ENCODE assay signal across 15 cellular contexts in the genomic region with DNA sequence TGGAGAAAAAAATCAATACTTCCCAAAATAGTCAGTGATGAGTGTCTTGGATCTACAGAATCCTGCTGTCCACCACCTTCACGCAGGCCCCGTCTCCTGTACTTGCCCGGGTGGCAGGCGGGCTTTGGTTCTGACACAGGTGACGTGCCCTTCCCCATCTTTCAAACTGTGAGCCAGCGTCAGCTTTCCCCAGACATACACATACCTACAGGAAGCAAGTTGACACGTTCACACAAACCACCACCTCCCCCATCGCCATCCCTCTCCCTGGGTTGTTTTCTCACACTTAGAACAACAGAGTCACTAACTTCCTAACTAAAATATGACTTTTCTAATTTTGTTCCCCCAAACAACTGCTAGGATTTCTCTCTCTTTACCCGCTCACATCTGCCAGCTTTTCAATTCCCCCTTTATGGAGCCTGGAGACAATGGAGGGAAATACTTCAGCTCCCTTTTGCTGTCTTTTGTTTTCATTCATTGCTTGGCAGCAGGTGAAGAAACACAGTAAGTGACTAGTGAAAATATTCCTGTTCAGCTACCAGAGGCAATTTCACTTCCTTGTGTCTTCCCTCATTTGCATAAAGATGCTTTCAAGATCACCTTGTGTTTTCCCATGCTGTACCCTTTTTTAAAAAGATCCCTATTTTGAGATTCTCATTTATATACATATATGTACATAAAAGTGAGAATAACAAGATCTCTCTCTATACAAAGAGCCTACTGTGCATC.
DNase-seq lines count a peak whose midpoint lies in the region; ATAC-seq and TF ChIP-seq lines count a peak whose summit lies in the region.
"Had no signal": no experiment of that assay in that cellular context is flagged by ENCODE, and none has a peak within 500 bp of the region (broad histone marks: within the 10 kb centered on the region; RNA-seq: fewer than 3 reads in every experiment).

No MANE protein-coding gene starts in this region.

- H3K27ac ChIP-seq in left ventricle myocardium inferior (replicated peaks) = no peak overlapping the region
- H3K27ac ChIP-seq in uterus = no peak overlapping the region
- H3K27ac ChIP-seq: ovary, testis had no signal

- peak overlapping the region; percentile 26 for H3K4me3 Mint-ChIP-seq in activated naive CD4-positive, alpha-beta T cell treated with anti-CD3 and anti-CD28 coated beads, Interleukin-2, amount 10 ng/mL, durations not matched to agents 7 days and 5 days
- no peak overlapping the region for H3K4me3 Mint-ChIP-seq in stimulated activated memory B cell treated with anti-CD40 and anti-IgM and Interleukin-4, amounts not matched to agents 10 μg/mL and 1 μg/mL and 100 μg/mL, for 72 hours
- H3K4me3 Mint-ChIP-seq: B cell had no signal

- no peaks in the 10 kb centered on the region for H3K9me3 Mint-ChIP-seq in activated naive CD4-positive, alpha-beta T cell treated with anti-CD3 and anti-CD28 coated beads, Interleukin-2, amount 10 ng/mL, durations not matched to agents 7 days and 5 days
- H3K9me3 Mint-ChIP-seq in stimulated activated memory B cell treated with anti-CD40 and anti-IgM and Interleukin-4, amounts not matched to agents 10 μg/mL and 1 μg/mL and 100 μg/mL, for 72 hours = no peaks in the 10 kb centered on the region

- H3K27ac Mint-ChIP-seq in activated naive CD4-positive, alpha-beta T cell treated with anti-CD3 and anti-CD28 coated beads, Interleukin-2, amount 10 ng/mL, durations not matched to agents 7 days and 5 days = peak overlapping the region; percentile 73
- peak overlapping the region; percentile 51 for H3K27ac Mint-ChIP-seq in stimulated activated memory B cell treated with anti-CD40 and anti-IgM and Interleukin-4, amounts not matched to agents 10 μg/mL and 1 μg/mL and 100 μg/mL, for 72 hours
- H3K27ac Mint-ChIP-seq: B cell had no signal

- H3K27me3 ChIP-seq in left ventricle myocardium inferior (ENCODE audit: low read depth) = no peaks in the 10 kb centered on the region
- H3K27me3 ChIP-seq in uterus = no peaks in the 10 kb centered on the region
- H3K27me3 ChIP-seq: ovary, testis had no signal

- TF ChIP-seq CTCF in left ventricle myocardium inferior (IDR thresholded peaks at IDR 0.05; ENCODE audit: borderline replicate concordance) = no peak
- no peak for TF ChIP-seq CTCF in uterus (IDR thresholded peaks at IDR 0.05)

- peak; percentile 33 for DNase-seq in activated naive CD4-positive, alpha-beta T cell treated with anti-CD3 and anti-CD28 coated beads, Interleukin-2, amount 10 ng/mL, durations not matched to agents 7 days and 5 days
- DNase-seq in activated naive CD4-positive, alpha-beta T cell (lab: John Stamatoyannopoulos, UW) = no peak
- peak; percentile 16 for DNase-seq in RPMI8226
- no peak for DNase-seq in NCI-H2227 (lab: John Stamatoyannopoulos, UW; ENCODE audit: unreplicated experiment)
- DNase-seq in left ventricle myocardium inferior = no peak
- no peak for DNase-seq in uterus
- DNase-seq: amygdala; islet precursor cell; ovary; stimulated activated CD4-positive, alpha-beta T cell treated with anti-CD3 and anti-CD28 coated beads, Interleukin-2, amount 100 ng/mL, for 48 hours; testis had no signal

- no peaks in the 10 kb centered on the region for H3K27me3 Mint-ChIP-seq in activated naive CD4-positive, alpha-beta T cell treated with anti-CD3 and anti-CD28 coated beads, Interleukin-2, amount 10 ng/mL, durations not matched to agents 7 days and 5 days
- peaks cover 12% of the 10 kb centered on the region for H3K27me3 Mint-ChIP-seq in stimulated activated memory B cell treated with anti-CD40 and anti-IgM and Interleukin-4, amounts not matched to agents 10 μg/mL and 1 μg/mL and 100 μg/mL, for 72 hours

- H3K9me3 ChIP-seq in left ventricle myocardium inferior (replicated peaks) (no peaks in the 10 kb centered on the region), uterus (no peaks in the 10 kb centered on the region)
- H3K9me3 ChIP-seq: ovary, testis had no signal

- no peak overlapping the region for H3K4me3 ChIP-seq in left ventricle myocardium inferior
- no peak overlapping the region for H3K4me3 ChIP-seq in uterus
- H3K4me3 ChIP-seq: ovary, testis had no signal

- peak; percentile 64 for ATAC-seq in HG02938 (IDR thresholded peaks at IDR 0.05; ENCODE audit: unreplicated experiment)
- ATAC-seq in stimulated activated memory B cell treated with anti-CD40 and anti-IgM and Interleukin-4, amounts not matched to agents 10 μg/mL and 1 μg/mL and 100 μg/mL, for 72 hours = no peak
- ATAC-seq: esophagus mucosa had no signal

- intact Hi-C loops in left ventricle myocardium inferior (cut with micrococcal nuclease) = no loop called here
- intact Hi-C loops in uterus (cut with DNase I; ENCODE audit: low total_unique reads) = no loop called here

- H3K36me3 ChIP-seq in left ventricle myocardium inferior = peaks cover 18% of the 10 kb centered on the region
- H3K36me3 ChIP-seq in uterus = no peaks in the 10 kb centered on the region
- H3K36me3 ChIP-seq: ovary had no signal

- peaks cover 36% of the 10 kb centered on the region for H3K4me1 Mint-ChIP-seq in activated naive CD4-positive, alpha-beta T cell treated with anti-CD3 and anti-CD28 coated beads, Interleukin-2, amount 10 ng/mL, durations not matched to agents 7 days and 5 days
- H3K4me1 Mint-ChIP-seq in stimulated activated memory B cell treated with anti-CD40 and anti-IgM and Interleukin-4, amounts not matched to agents 10 μg/mL and 1 μg/mL and 100 μg/mL, for 72 hours = peaks cover 27% of the 10 kb centered on the region

- H3K4me1 ChIP-seq in left ventricle myocardium inferior (peaks cover 37% of the 10 kb centered on the region), uterus (no peaks in the 10 kb centered on the region)

- H3K36me3 Mint-ChIP-seq in activated naive CD4-positive, alpha-beta T cell treated with anti-CD3 and anti-CD28 coated beads, Interleukin-2, amount 10 ng/mL, durations not matched to agents 7 days and 5 days = peaks cover 30% of the 10 kb centered on the region
- no peaks in the 10 kb centered on the region for H3K36me3 Mint-ChIP-seq in stimulated activated memory B cell treated with anti-CD40 and anti-IgM and Interleukin-4, amounts not matched to agents 10 μg/mL and 1 μg/mL and 100 μg/mL, for 72 hours

- TF ChIP-seq POLR2A in uterus (IDR thresholded peaks at IDR 0.05) = no peak

- CTCF ChIA-PET in activated naive CD4-positive, alpha-beta T cell treated with anti-CD3 and anti-CD28 coated beads, Interleukin-2, amount 10 ng/mL, durations not matched to agents 7 days and 5 days (lab: Charles Lee) = interaction anchor here (0.6 to 1.6 kb wide), 3 partner anchors 11 to 816 kb away, joined by 3 to 4 read pairs (median 4); no protein-coding TSS in a partner anchor

Comparison
In these comparisons a context has a peak if more than half of its experiments do, and no peak if none do; other contexts are left out.
1. DNase-seq: peak in activated naive CD4-positive, alpha-beta T cell treated with anti-CD3 and anti-CD28 coated beads, Interleukin-2, amount 10 ng/mL, durations not matched to agents 7 days and 5 days (single experiment) and RPMI8226 (single experiment); none in activated naive CD4-positive, alpha-beta T cell (0 of 4), NCI-H2227 (single experiment), left ventricle myocardium inferior (single experiment) and uterus (0 of 2).